ENCODE assay signal across 1 cellular context in genomic region chr2:188244383-188244782, GRCh38.
TF ChIP-seq lines count a peak whose summit lies in the region.

No MANE protein-coding gene starts in this region.

TF ChIP-seq in H1, 55 proteins besides CTCF, POLR2A, EP300 and RAD21:
- TF ChIP-seq JUN (IDR thresholded peaks at IDR 0.05; ENCODE audit: low read depth, low read length): no peak
- TF ChIP-seq SIX5 (IDR thresholded peaks at IDR 0.05; ENCODE audit: low read depth, low read length): no peak
- TF ChIP-seq HDAC2 (IDR thresholded peaks at IDR 0.05; ENCODE audit: borderline replicate concordance in 1 of 2, low read depth in 2 of 2, low read length in 2 of 2): no peak
- TF ChIP-seq FOSL1 (IDR thresholded peaks at IDR 0.05; ENCODE audit: insufficient read depth, low read depth, low read length): no peak
- TF ChIP-seq TAF1 (IDR thresholded peaks at IDR 0.05; ENCODE audit: low read depth, low read length): no peak
- no peak for TF ChIP-seq CHD7 (IDR thresholded peaks at IDR 0.05; ENCODE audit: insufficient replicate concordance, low read length)
- TF ChIP-seq MAX (IDR thresholded peaks at IDR 0.05): no peak
- TF ChIP-seq BRCA1 (IDR thresholded peaks at IDR 0.05; ENCODE audit: low read depth, low read length): no peak
- no peak for TF ChIP-seq JUND (IDR thresholded peaks at IDR 0.05; ENCODE audit: low read length)
- TF ChIP-seq TBP (IDR thresholded peaks at IDR 0.05; ENCODE audit: low read depth, low read length): no peak
- TF ChIP-seq BCL11A (IDR thresholded peaks at IDR 0.05; ENCODE audit: low read depth in 2 of 2, low read length in 2 of 2): no peak
- TF ChIP-seq SIRT6 (IDR thresholded peaks at IDR 0.05; ENCODE audit: low read length): no peak
